In the genomic region with DNA sequence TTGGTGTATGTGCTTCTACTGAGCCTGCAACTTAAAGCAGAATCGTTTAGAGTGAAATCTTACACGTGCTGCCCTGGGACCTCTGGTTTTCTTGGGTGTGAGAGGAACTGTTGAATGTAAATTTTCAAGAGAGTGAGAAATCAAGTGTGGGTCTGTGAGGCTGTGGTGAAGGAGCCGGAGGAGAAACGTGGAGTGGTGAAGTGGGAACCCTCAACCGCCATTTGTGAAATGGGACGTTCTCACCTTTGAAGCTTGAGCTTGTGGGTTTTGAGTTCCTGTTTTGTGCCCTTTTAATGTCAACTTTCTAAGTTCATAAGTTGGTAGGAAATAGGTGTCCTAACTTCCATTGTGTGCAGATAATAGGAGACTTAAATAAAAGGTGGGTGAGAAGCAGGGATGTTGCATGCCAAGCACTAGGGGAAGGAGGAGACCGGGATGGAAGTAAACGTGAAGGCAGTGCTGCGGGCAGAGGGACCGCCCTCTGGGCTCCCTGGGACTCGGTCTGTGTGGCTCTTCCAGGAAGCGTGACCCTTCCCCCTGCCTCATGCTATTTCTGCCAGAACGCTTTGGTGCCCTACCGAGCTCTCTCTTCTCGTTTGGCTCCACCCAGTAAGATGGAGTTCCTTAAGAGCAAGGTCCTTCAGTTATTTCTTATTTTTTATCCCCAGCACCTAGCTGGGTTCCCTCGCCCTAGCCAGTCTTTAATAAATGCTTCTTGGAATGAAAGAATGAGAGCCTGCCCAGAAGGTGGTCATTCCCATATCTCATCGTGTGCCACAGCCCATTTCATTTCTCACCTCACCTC, we compare ENCODE assay signal across 9 cellular contexts. TPM values are rescaled to one million over a fixed set of nuclear protein-coding genes. Genes with fewer than 3 reads are reported as not detected.
DNase-seq lines count a peak whose midpoint lies in the region; ATAC-seq and TF ChIP-seq lines count a peak whose summit lies in the region.
"Had no signal": no experiment of that assay in that cellular context is flagged by ENCODE, and none has a peak within 500 bp of the region (broad histone marks: within the 10 kb centered on the region; RNA-seq: fewer than 3 reads in every experiment).

No MANE protein-coding gene starts in this region.

- H3K9me2 ChIP-seq in SK-N-SH, result no peaks in the 10 kb centered on the region

- no peaks in the 10 kb centered on the region; a peak in 2 of 4 replicates for H3K4me1 ChIP-seq in SK-N-SH (ENCODE audit: control insufficient read depth in 1 of 2, insufficient read depth in 2 of 2, low read depth in 1 of 2, low read length in 1 of 2)
- H3K4me1 ChIP-seq in thyroid gland, result no peaks in the 10 kb centered on the region

- H3K4me3 ChIP-seq in SK-N-SH (ENCODE audit: low read depth in 2 of 2, low read length in 1 of 2) (no peak overlapping the region), thyroid gland (replicated peaks in 1 of 3) (no peak overlapping the region)
- H3K4me3 ChIP-seq: thoracic aorta had no signal

- peak; percentile 24 for ATAC-seq in GM19025 (IDR thresholded peaks at IDR 0.05; ENCODE audit: low read depth, unreplicated experiment)
- ATAC-seq in HG03097 (IDR thresholded peaks at IDR 0.05; ENCODE audit: low FRiP score, unreplicated experiment), result peak; percentile 27
- peak; percentile 25 for ATAC-seq in naive B cell (ENCODE audit: low read depth in 2 of 2)

- H3K9ac ChIP-seq in SK-N-SH, result no peak overlapping the region

- TF ChIP-seq CTCF in SK-N-SH (IDR thresholded peaks at IDR 0.05) (no peak), thyroid gland (IDR thresholded peaks at IDR 0.05) (no peak)

- H3K27ac ChIP-seq in SK-N-SH (ENCODE audit: low read depth in 2 of 2, low read length in 1 of 2), result no peak overlapping the region
- H3K27ac ChIP-seq in thyroid gland, result no peak overlapping the region

- H3K27me3 ChIP-seq in SK-N-SH (ENCODE audit: insufficient read depth), result no peaks in the 10 kb centered on the region
- no peaks in the 10 kb centered on the region for H3K27me3 ChIP-seq in thyroid gland

- TF ChIP-seq RAD21 in SK-N-SH (IDR thresholded peaks at IDR 0.05; ENCODE audit: low read length), result no peak

- H3K4me2 ChIP-seq in SK-N-SH, result no peak overlapping the region

- H3K36me3 ChIP-seq in SK-N-SH (replicated peaks in 1 of 2; ENCODE audit: control insufficient read depth in 1 of 2, insufficient read depth in 2 of 2, low read length in 1 of 2), result no peaks in the 10 kb centered on the region
- H3K36me3 ChIP-seq in thyroid gland, result no peaks in the 10 kb centered on the region
- H3K36me3 ChIP-seq: thoracic aorta had no signal

- peak; percentile 43 to 57 for DNase-seq in activated CD4-positive, alpha-beta T cell treated with anti-CD3 and anti-CD28 coated beads for 4 hours
- no peak for DNase-seq in naive B cell
- DNase-seq in SK-N-SH, result no peak
- DNase-seq in DMS114 treated with DMSO at 0.1 percent for 48 hours (lab: John Stamatoyannopoulos, UW; ENCODE audit: unreplicated experiment), result no peak
- DNase-seq in hepatic stellate cell (ENCODE audit: low spot score), result no peak
- DNase-seq in thyroid gland, result no peak

- H3K27ac Mint-ChIP-seq in naive B cell, result peak overlapping the region; percentile 93 to 98 (median 94)

- WGBS in SK-N-SH (ENCODE audit: low lambda C conversion rate), result 93% methylated on average over 17 of the region's 17 CpGs
- WGBS in thyroid gland, 2 donors, result 75 to 80% methylated on average over 17 of the region's 17 CpGs

- CTCF ChIA-PET in SK-N-SH (lab: Yijun Ruan, JAX), result no interaction called here

- H2AFZ ChIP-seq in SK-N-SH (ENCODE audit: low read depth), result no peak overlapping the region

- peaks cover 5% of the 10 kb centered on the region; the same call in 1 of the 2 replicates for H3K79me2 ChIP-seq in SK-N-SH (ENCODE audit: insufficient read depth)

- no peaks in the 10 kb centered on the region for H3F3A ChIP-seq in SK-N-SH (replicated peaks; ENCODE audit: insufficient read depth)

- no peaks in the 10 kb centered on the region for H4K20me1 ChIP-seq in SK-N-SH (ENCODE audit: insufficient read depth)

- H3K9me3 ChIP-seq in SK-N-SH, result no peaks in the 10 kb centered on the region
- H3K9me3 ChIP-seq in thyroid gland, result no peaks in the 10 kb centered on the region
- H3K9me3 ChIP-seq: thoracic aorta had no signal

- TF ChIP-seq POLR2A in thyroid gland (IDR thresholded peaks at IDR 0.05), result no peak

- H3K36me3 Mint-ChIP-seq in naive B cell, result peaks cover 0 to 5% of the 10 kb centered on the region in 2 donors

- peaks cover 0 to 2% (median 0%) of the 10 kb centered on the region in 7 donors for H3K9me3 Mint-ChIP-seq in naive B cell

- peaks cover 76 to 97% (median 96%) of the 10 kb centered on the region in 3 donors for H3K4me1 Mint-ChIP-seq in naive B cell

- TF ChIP-seq EP300 in SK-N-SH (IDR thresholded peaks at IDR 0.05; ENCODE audit: borderline replicate concordance in 1 of 2, low read depth in 1 of 2, low read length in 1 of 2), result no peak

- intact Hi-C loops in thyroid gland (cut with DNase I), result no loop called here

- H3K4me3 Mint-ChIP-seq in naive B cell, result peak overlapping the region; percentile 62 to 93 (median 82)

- H3K27me3 Mint-ChIP-seq in naive B cell, result no peaks in the 10 kb centered on the region

- POLR2A ChIA-PET in SK-N-SH (lab: Yijun Ruan, JAX), result no interaction called here

TF ChIP-seq in SK-N-SH, 30 proteins besides CTCF, POLR2A, EP300 and RAD21 (continues in another document):
- no peak for TF ChIP-seq JUND (IDR thresholded peaks at IDR 0.05)
- TF ChIP-seq TCF12 (IDR thresholded peaks at IDR 0.05), result no peak
- no peak for TF ChIP-seq YY1 (IDR thresholded peaks at IDR 0.05; ENCODE audit: low read depth)
- no peak for TF ChIP-seq MEF2A (IDR thresholded peaks at IDR 0.05; ENCODE audit: borderline replicate concordance, low read depth)
- TF ChIP-seq, protein P1, sequence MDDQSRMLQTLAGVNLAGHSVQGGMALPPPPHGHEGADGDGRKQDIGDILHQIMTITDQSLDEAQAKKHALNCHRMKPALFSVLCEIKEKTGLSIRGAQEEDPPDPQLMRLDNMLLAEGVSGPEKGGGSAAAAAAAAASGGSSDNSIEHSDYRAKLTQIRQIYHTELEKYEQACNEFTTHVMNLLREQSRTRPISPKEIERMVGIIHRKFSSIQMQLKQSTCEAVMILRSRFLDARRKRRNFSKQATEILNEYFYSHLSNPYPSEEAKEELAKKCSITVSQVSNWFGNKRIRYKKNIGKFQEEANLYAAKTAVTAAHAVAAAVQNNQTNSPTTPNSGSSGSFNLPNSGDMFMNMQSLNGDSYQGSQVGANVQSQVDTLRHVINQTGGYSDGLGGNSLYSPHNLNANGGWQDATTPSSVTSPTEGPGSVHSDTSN (IDR thresholded peaks at IDR 0.05), result no peak
- TF ChIP-seq NRF1 (IDR thresholded peaks at IDR 0.05; ENCODE audit: low read depth, low read length), result no peak
- TF ChIP-seq USF2 (IDR thresholded peaks at IDR 0.05; ENCODE audit: borderline replicate concordance, low read depth, low read length), result no peak
- TF ChIP-seq, protein P2, sequence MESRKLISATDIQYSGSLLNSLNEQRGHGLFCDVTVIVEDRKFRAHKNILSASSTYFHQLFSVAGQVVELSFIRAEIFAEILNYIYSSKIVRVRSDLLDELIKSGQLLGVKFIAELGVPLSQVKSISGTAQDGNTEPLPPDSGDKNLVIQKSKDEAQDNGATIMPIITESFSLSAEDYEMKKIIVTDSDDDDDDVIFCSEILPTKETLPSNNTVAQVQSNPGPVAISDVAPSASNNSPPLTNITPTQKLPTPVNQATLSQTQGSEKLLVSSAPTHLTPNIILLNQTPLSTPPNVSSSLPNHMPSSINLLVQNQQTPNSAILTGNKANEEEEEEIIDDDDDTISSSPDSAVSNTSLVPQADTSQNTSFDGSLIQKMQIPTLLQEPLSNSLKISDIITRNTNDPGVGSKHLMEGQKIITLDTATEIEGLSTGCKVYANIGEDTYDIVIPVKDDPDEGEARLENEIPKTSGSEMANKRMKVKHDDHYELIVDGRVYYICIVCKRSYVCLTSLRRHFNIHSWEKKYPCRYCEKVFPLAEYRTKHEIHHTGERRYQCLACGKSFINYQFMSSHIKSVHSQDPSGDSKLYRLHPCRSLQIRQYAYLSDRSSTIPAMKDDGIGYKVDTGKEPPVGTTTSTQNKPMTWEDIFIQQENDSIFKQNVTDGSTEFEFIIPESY (IDR thresholded peaks at IDR 0.05; ENCODE audit: borderline replicate concordance, low read depth), result no peak
- no peak for TF ChIP-seq RCOR1 (IDR thresholded peaks at IDR 0.05; ENCODE audit: low read length)

RNA-seq across cellular contexts. Expression of gene TMEM131L, which starts 56.0 kb away (rescaled TPM):
- 10 to 100 TPM; 52.2 to 86.7 (median 68.1) TPM for polyA plus RNA-seq in naive B cell (ENCODE audit: low read depth in 6 of 6)
- 6.2 and 6.8 TPM in 2 replicates for polyA plus RNA-seq in SK-N-SH (2012; rRNA removed)
- 4.6 and 4.9 TPM in 2 replicates for polyA plus RNA-seq in SK-N-SH (2012; cell fraction: cytosol; rRNA removed)
- 15.8 and 17.0 TPM in 2 replicates for polyA plus RNA-seq in SK-N-SH (2012; cell fraction: nucleus; rRNA removed)
- total RNA-seq in thyroid gland, result 10 to 100 TPM; 11.1 to 17.9 (median 16.4) TPM

Comparison
In these comparisons a context has a peak if more than half of its experiments do, and no peak if none do; other contexts are left out.
1. DNase-seq: peak in activated CD4-positive, alpha-beta T cell treated with anti-CD3 and anti-CD28 coated beads for 4 hours (2 of 2); none in naive B cell (single experiment), SK-N-SH (single experiment), DMS114 treated with DMSO at 0.1 percent for 48 hours (single experiment), hepatic stellate cell (single experiment) and thyroid gland (0 of 2).
2. Peak in every context shown above with its lines, with median percentiles within 50 percentile points of each other: ATAC-seq.